In the genomic region with DNA sequence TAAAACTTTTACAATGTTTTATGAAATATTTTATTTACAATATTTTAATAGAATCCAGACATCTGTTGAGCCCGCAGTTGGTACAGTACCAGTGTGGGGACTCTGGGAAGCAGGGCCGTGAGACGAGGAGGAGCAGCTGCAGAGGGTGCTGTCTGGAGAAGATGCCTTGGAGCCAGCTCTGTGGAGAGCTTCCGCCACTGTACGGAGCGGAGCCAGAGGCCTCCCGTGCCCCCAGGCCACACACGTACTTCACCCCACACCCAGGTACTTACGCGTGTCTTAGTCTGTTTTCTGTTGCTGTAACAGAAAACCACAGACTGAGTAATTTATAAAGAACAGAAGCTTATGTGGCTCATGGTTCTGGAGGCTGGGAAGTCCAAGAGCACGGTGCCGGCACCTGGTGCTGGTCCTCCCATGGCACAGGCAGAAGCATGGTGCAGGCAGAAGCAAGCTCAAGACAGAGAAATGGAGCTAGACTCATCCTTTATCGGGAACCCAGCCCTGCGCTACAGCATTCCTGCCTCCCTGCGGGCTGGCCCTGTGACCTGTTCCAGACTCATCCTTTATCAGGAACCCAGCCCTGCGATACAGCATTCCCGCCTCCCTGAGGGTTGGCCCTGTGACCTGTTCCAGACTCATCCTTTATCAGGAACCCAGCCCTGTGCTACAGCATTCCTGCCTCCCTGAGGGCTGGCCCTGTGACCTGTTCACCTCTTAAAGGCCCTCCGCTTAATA, we compare ENCODE assay signal across 22 cellular contexts. TPM values are rescaled to one million over a fixed set of nuclear protein-coding genes. Genes with fewer than 3 reads are reported as not detected.
A peak's percentile ranks its signal among the peaks of the same experiment; 100 is the strongest.
DNase-seq lines count a peak whose midpoint lies in the region; ATAC-seq, FAIRE-seq and TF ChIP-seq lines count a peak whose summit lies in the region.
"Had no signal": no experiment of that assay in that cellular context is flagged by ENCODE, and none has a peak within 500 bp of the region (broad histone marks: within the 10 kb centered on the region; RNA-seq: fewer than 3 reads in every experiment).

No MANE protein-coding gene starts in this region.

- DNase-seq in cardiac septum (ENCODE audit: low spot score) (peak; percentile 61), left ventricle myocardium superior (no peak), foreskin keratinocyte (no peak), posterior vena cava (ENCODE audit: low spot score) (peak; percentile 49), RCC 7860 (ENCODE audit: low spot score) (no peak), esophagus squamous epithelium (lab: John Stamatoyannopoulos, UW) (no peak), SJCRH30 (no peak)
- DNase-seq: Calu3, GDM1, GOT3, HCEC 1CT, KG1, NCI-H1092 treated with DMSO at 0.1 percent for 48 hours, NCI-H146, NCI-H2029, NCI-H226, NCI-H510A treated with DMSO at 0.1 percent for 48 hours, NCI-H748 treated with DMSO at 0.1 percent for 48 hours had no signal

- ATAC-seq in left ventricle myocardium superior, result no peak
- peak; percentile 77 for ATAC-seq in foreskin keratinocyte
- ATAC-seq: Panc1 had no signal

- no peak overlapping the region for H3K27ac ChIP-seq in foreskin keratinocyte
- H3K27ac ChIP-seq in esophagus squamous epithelium, result no peak overlapping the region
- H3K27ac ChIP-seq in SJCRH30, result no peak overlapping the region
- H3K27ac ChIP-seq: C4-2B had no signal

- no peak for TF ChIP-seq POLR2A in esophagus squamous epithelium (IDR thresholded peaks at IDR 0.05)

- FAIRE-seq in RCC 7860 (lab: Jason Lieb, UNC), result no peak
- FAIRE-seq: A204.1, GM18507 had no signal

- no peaks in the 10 kb centered on the region for H3K27me3 ChIP-seq in foreskin keratinocyte
- no peaks in the 10 kb centered on the region for H3K27me3 ChIP-seq in esophagus squamous epithelium
- no peaks in the 10 kb centered on the region for H3K27me3 ChIP-seq in SJCRH30

- no peak for TF ChIP-seq CTCF in foreskin keratinocyte (conservative IDR thresholded peaks at IDR 0.05)
- TF ChIP-seq CTCF in esophagus squamous epithelium (IDR thresholded peaks at IDR 0.05), result no peak

- H3K36me3 ChIP-seq in esophagus squamous epithelium (peaks cover 9 to 73% (median 11%) of the 10 kb centered on the region in 3 donors), SJCRH30 (peaks cover 4% of the 10 kb centered on the region; the same call in 1 of the 2 replicates)

- WGBS in esophagus squamous epithelium, 2 donors, result 90 to 94% methylated on average over 16 of the region's 18 CpGs

- H3K4me1 ChIP-seq in foreskin keratinocyte, result no peaks in the 10 kb centered on the region
- H3K4me1 ChIP-seq in esophagus squamous epithelium, result no peaks in the 10 kb centered on the region
- H3K4me1 ChIP-seq in SJCRH30, result no peaks in the 10 kb centered on the region

- intact Hi-C loops in cardiac septum (cut with DNase I) (no loop called here), left ventricle myocardium superior (cut with micrococcal nuclease) (no loop called here), posterior vena cava (cut with DNase I) (no loop called here), esophagus squamous epithelium (cut with DNase I) (no loop called here)

- H3K4me3 ChIP-seq in esophagus squamous epithelium (no peak overlapping the region), SJCRH30 (no peak overlapping the region)

- H3K9me3 ChIP-seq in esophagus squamous epithelium (no peaks in the 10 kb centered on the region), SJCRH30 (replicated peaks) (no peaks in the 10 kb centered on the region)

RNA-seq across cellular contexts. Expression of a gene that starts 23.3 kb away (rescaled TPM):
- total RNA-seq in cardiac septum (0.86 TPM), left ventricle myocardium superior (1.6 TPM), foreskin keratinocyte (11.2 and 11.5 TPM in 2 replicates), posterior vena cava (1 to 10 TPM; 1.9 to 2.4 TPM), esophagus squamous epithelium (1 to 10 TPM; 2.7 to 8.6 (median 4.0) TPM)
- polyA plus RNA-seq in foreskin keratinocyte, result 5.2 and 5.8 TPM in 2 replicates
- 8.1 and 9.8 TPM in 2 replicates for total RNA-seq in SJCRH30 (2014; rRNA removed; shearing (Covaris generic))

RNA-seq across cellular contexts. Expression of a gene that starts 57.7 kb away (rescaled TPM):
- total RNA-seq in cardiac septum (7.3 TPM), left ventricle myocardium superior (34.8 TPM), foreskin keratinocyte (0.14 and 0.44 TPM in 2 replicates), posterior vena cava (10 to 100 TPM in 1 of 2 donors, 1 to 10 TPM in 1; 9.8 to 10.8 TPM), esophagus squamous epithelium (1 to 10 TPM; 1.7 to 5.8 (median 5.5) TPM)
- polyA plus RNA-seq in foreskin keratinocyte, result 0.04 and 0.16 TPM in 2 replicates
- 0.03 and 0.04 TPM in 2 replicates for total RNA-seq in SJCRH30 (2014; rRNA removed; shearing (Covaris generic))

Comparison
In these comparisons a context has a peak if more than half of its experiments do, and no peak if none do; other contexts are left out.
1. DNase-seq: peak in cardiac septum (single experiment) and posterior vena cava (single experiment); none in left ventricle myocardium superior (single experiment), foreskin keratinocyte (0 of 2), RCC 7860 (single experiment), esophagus squamous epithelium (single experiment) and SJCRH30 (0 of 2).